11 cellular contexts compared by ENCODE assay signal in the genomic region with DNA sequence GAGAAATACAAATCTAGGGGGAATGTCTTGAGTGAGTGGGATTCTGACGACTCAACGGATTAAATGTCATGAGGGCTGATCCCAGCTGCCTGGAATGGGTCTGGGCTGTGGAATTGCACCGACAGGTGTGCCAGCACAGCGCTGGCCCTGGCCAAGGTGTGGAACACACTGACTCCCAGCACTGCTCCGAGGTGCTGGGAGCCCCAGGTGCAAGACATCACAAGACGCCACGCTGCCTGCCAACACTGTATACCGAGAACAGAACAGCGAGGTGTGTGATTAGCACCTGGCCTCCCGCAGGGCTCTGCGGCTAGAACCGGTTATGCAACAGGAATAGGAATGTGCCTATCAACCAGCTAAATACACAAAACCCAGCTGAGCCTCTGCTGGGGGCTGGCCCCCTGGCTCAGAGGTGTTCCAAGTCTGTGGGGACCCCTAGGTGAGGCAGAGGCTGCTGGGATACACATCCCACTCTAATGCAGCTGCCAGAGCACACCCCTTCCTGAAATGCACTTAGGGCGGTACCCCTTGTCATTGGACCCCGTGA. TPM values are rescaled to one million over a fixed set of nuclear protein-coding genes. Genes with fewer than 3 reads are reported as not detected.
DNase-seq lines count a peak whose midpoint lies in the region; ATAC-seq and TF ChIP-seq lines count a peak whose summit lies in the region.
"Had no signal": no experiment of that assay in that cellular context is flagged by ENCODE, and none has a peak within 500 bp of the region (broad histone marks: within the 10 kb centered on the region; RNA-seq: fewer than 3 reads in every experiment).

No MANE protein-coding gene starts in this region.

- ATAC-seq in lung (ENCODE audit: insufficient read depth, low FRiP score): peak; percentile 56
- ATAC-seq in activated CD8-positive, alpha-beta T cell treated with anti-CD3 and anti-CD28 coated beads for 36 hours: no peak
- ATAC-seq in HG03520 (IDR thresholded peaks at IDR 0.05; ENCODE audit: unreplicated experiment): no peak

- H3K36me3 ChIP-seq in Caco-2 (ENCODE audit: control insufficient read depth, insufficient read depth, low read length) (peaks cover 1% of the 10 kb centered on the region), lung (ENCODE audit: control insufficient read depth in 2 of 2, insufficient read depth in 2 of 2, low read length in 2 of 2) (peaks cover 0 to 37% of the 10 kb centered on the region in 2 donors)
- H3K36me3 ChIP-seq: cardiac muscle cell had no signal

- TSS peak; percentile 33 for BruUV-seq in Caco-2 (replicated peaks; lab: Mats Ljungman, UMichigan)
- BruUV-seq in MCF 10A (replicated peaks; lab: Mats Ljungman, UMichigan): no TSS peak

- no peaks in the 10 kb centered on the region for H3K9me3 Mint-ChIP-seq in Caco-2 (ENCODE audit: unreplicated experiment)
- H3K9me3 Mint-ChIP-seq in MCF 10A (ENCODE audit: unreplicated experiment): no peaks in the 10 kb centered on the region
- no peaks in the 10 kb centered on the region for H3K9me3 Mint-ChIP-seq in activated CD8-positive, alpha-beta T cell treated with anti-CD3 and anti-CD28 coated beads for 36 hours

- CTCF ChIA-PET in Caco-2 (lab: Charles Lee): interaction anchor here (0.6 to 1.6 kb wide), 4 partner anchors 9 to 86 kb away, joined by 3 to 9 read pairs (median 3); no protein-coding TSS in a partner anchor
- CTCF ChIA-PET in MCF 10A (lab: Yijun Ruan, JAX): interaction anchor here (0.6 to 3.4 kb wide), 11 partner anchors 8 to 269 kb away, joined by 3 to 24 read pairs (median 4); no protein-coding TSS in a partner anchor
- CTCF ChIA-PET in activated CD8-positive, alpha-beta T cell treated with anti-CD3 and anti-CD28 coated beads for 36 hours (lab: Charles Lee): interaction anchor here (0.9 kb wide), 1 partner anchor 48 kb away, joined by 3 read pairs; no protein-coding TSS in a partner anchor

- DNase-seq in Caco-2 (peak; percentile 87 to 91), NCI-H146 treated with DMSO at 0.1 percent for 48 hours (lab: John Stamatoyannopoulos, UW; ENCODE audit: unreplicated experiment) (peak; percentile 84), MCF 10A (ENCODE audit: unreplicated experiment) (peak; percentile 87), lung (ENCODE audit: low spot score) (peak; percentile 84), AG08395 (ENCODE audit: low spot score) (no peak), NCI-H2227 treated with DMSO at 0.1 percent for 48 hours (lab: John Stamatoyannopoulos, UW) (no peak)
- no peak for DNase-seq in activated CD8-positive, alpha-beta T cell treated with anti-CD3 and anti-CD28 coated beads for 36 hours
- DNase-seq: activated T-cell treated with anti-CD3 and anti-CD28 coated beads for 4 hours had no signal

- peak in 1 of 2 experiments; percentile 0 for TF ChIP-seq CTCF in Caco-2 (IDR thresholded peaks at IDR 0.05; ENCODE audit: insufficient read depth in 1 of 2, low read depth in 1 of 2, low read length in 1 of 2, severe bottlenecking in 1 of 2, unreplicated experiment in 1 of 2)
- TF ChIP-seq CTCF in MCF 10A (IDR thresholded peaks at IDR 0.05; ENCODE audit: unreplicated experiment): no peak
- no peak for TF ChIP-seq CTCF in lung (IDR thresholded peaks at IDR 0.05; ENCODE audit: control extremely low read depth, extremely low read depth)
- TF ChIP-seq CTCF in activated CD8-positive, alpha-beta T cell treated with anti-CD3 and anti-CD28 coated beads for 36 hours (IDR thresholded peaks at IDR 0.05): no peak

- no peaks in the 10 kb centered on the region for H3K9me3 ChIP-seq in Caco-2
- H3K9me3 ChIP-seq in lung (ENCODE audit: control insufficient read depth in 2 of 2, insufficient read depth in 1 of 2, low read length in 1 of 2): no peaks in the 10 kb centered on the region

- 67 to 85% methylated on average over 14 of the region's 14 CpGs for WGBS in lung, 2 donors

- H3K4me1 ChIP-seq in Caco-2: peaks cover 30% of the 10 kb centered on the region
- H3K4me1 ChIP-seq in lung (ENCODE audit: control insufficient read depth in 2 of 2, insufficient read depth in 2 of 2, low read length in 2 of 2): peaks cover 0 to 10% of the 10 kb centered on the region in 2 donors

- H3K4me1 Mint-ChIP-seq in Caco-2 (ENCODE audit: low read depth, unreplicated experiment) (peaks cover 28% of the 10 kb centered on the region), MCF 10A (ENCODE audit: insufficient read depth, unreplicated experiment) (peaks cover 15% of the 10 kb centered on the region)
- no peaks in the 10 kb centered on the region for H3K4me1 Mint-ChIP-seq in activated CD8-positive, alpha-beta T cell treated with anti-CD3 and anti-CD28 coated beads for 36 hours (ENCODE audit: low read depth)

- POLR2A ChIA-PET in Caco-2 (lab: Charles Lee) (interaction anchor here (0.6 kb wide), 1 partner anchor 846 kb away, joined by 3 read pairs; no protein-coding TSS in a partner anchor), MCF 10A (lab: Yijun Ruan, JAX) (interaction anchor here (0.6 to 2.0 kb wide), 20 partner anchors 10 to 1380 kb away, joined by 3 to 16 read pairs (median 4); partner anchors contain the start of genes APMAP and CST3)
- POLR2A ChIA-PET in activated CD8-positive, alpha-beta T cell treated with anti-CD3 and anti-CD28 coated beads for 36 hours (lab: Charles Lee): interaction anchor here (0.6 kb wide), 1 partner anchor 1147 kb away, joined by 3 read pairs; no protein-coding TSS in a partner anchor

- H3K36me3 Mint-ChIP-seq in Caco-2 (ENCODE audit: insufficient read depth, unreplicated experiment): peaks cover 34% of the 10 kb centered on the region
- peaks cover 8% of the 10 kb centered on the region for H3K36me3 Mint-ChIP-seq in MCF 10A (ENCODE audit: insufficient read depth, unreplicated experiment)
- no peaks in the 10 kb centered on the region for H3K36me3 Mint-ChIP-seq in activated CD8-positive, alpha-beta T cell treated with anti-CD3 and anti-CD28 coated beads for 36 hours (ENCODE audit: low read depth)

- peak overlapping the region; percentile 92 for H3K27ac Mint-ChIP-seq in Caco-2 (ENCODE audit: unreplicated experiment)
- H3K27ac Mint-ChIP-seq in MCF 10A (ENCODE audit: low read depth, unreplicated experiment): peak overlapping the region; percentile 27
- H3K27ac Mint-ChIP-seq in activated CD8-positive, alpha-beta T cell treated with anti-CD3 and anti-CD28 coated beads for 36 hours: no peak overlapping the region

- H3K4me3 ChIP-seq in Caco-2 (ENCODE audit: low read depth, low read length) (no peak overlapping the region), lung (no peak overlapping the region)
- H3K4me3 ChIP-seq: cardiac muscle cell had no signal

- H3K4me3 Mint-ChIP-seq in Caco-2 (ENCODE audit: unreplicated experiment) (peak overlapping the region; percentile 63), MCF 10A (ENCODE audit: unreplicated experiment) (no peak overlapping the region)
- H3K4me3 Mint-ChIP-seq in activated CD8-positive, alpha-beta T cell treated with anti-CD3 and anti-CD28 coated beads for 36 hours: no peak overlapping the region

- intact Hi-C loops in Caco-2 (cut with micrococcal nuclease; ENCODE audit: unreplicated experiment) (loop anchor here (1.0 to 2.0 kb wide), 3 partner anchors 14 to 47 kb away; no protein-coding TSS in a partner anchor), MCF 10A (cut with micrococcal nuclease) (no loop called here)
- intact Hi-C loops in activated CD8-positive, alpha-beta T cell treated with anti-CD3 and anti-CD28 coated beads for 36 hours (cut with micrococcal nuclease): no loop called here

- H3K27me3 Mint-ChIP-seq in Caco-2 (ENCODE audit: insufficient read depth, unreplicated experiment) (no peaks in the 10 kb centered on the region), MCF 10A (ENCODE audit: insufficient read depth, unreplicated experiment) (no peaks in the 10 kb centered on the region)
- H3K27me3 Mint-ChIP-seq in activated CD8-positive, alpha-beta T cell treated with anti-CD3 and anti-CD28 coated beads for 36 hours: no peaks in the 10 kb centered on the region

- no peaks in the 10 kb centered on the region for H3K27me3 ChIP-seq in Caco-2 (replicated peaks; ENCODE audit: control insufficient read depth, insufficient read depth, low read length)
- H3K27me3 ChIP-seq in lung (ENCODE audit: control insufficient read depth, insufficient read depth): no peaks in the 10 kb centered on the region
- H3K27me3 ChIP-seq: cardiac muscle cell had no signal

- peak overlapping the region in 1 of 2 donors; percentile 50 for H3K27ac ChIP-seq in lung (ENCODE audit: low read depth in 1 of 2, low read length in 1 of 2)
- H3K27ac ChIP-seq: cardiac muscle cell had no signal

RNA-seq across cellular contexts. Expression of gene APMAP, which starts 24.8 kb away (rescaled TPM):
- total RNA-seq in Caco-2 (2022): 119 and 138 TPM in 2 replicates
- total RNA-seq in MCF 10A (2022): 75.3 and 104 TPM in 2 replicates
- 10 to 100 TPM; 52.4 to 73.3 TPM for total RNA-seq in lung
- 10 to 100 TPM; 40.8 to 87.0 TPM for polyA plus RNA-seq in lung
- 10 to 100 TPM; 36.7 to 40.0 TPM for total RNA-seq in activated CD8-positive, alpha-beta T cell treated with anti-CD3 and anti-CD28 coated beads for 36 hours

RNA-seq across cellular contexts. Expression of gene ACSS1, which starts 40.6 kb away (rescaled TPM):
- total RNA-seq in Caco-2 (2022): 81.9 and 113 TPM in 2 replicates
- 0.51 and 0.83 TPM in 2 replicates for total RNA-seq in MCF 10A (2022)
- 10 to 100 TPM; 33.6 to 38.9 TPM for total RNA-seq in lung
- polyA plus RNA-seq in lung: 10 to 100 TPM; 15.8 to 20.3 TPM
- total RNA-seq in activated CD8-positive, alpha-beta T cell treated with anti-CD3 and anti-CD28 coated beads for 36 hours: 10 to 100 TPM; 17.5 to 18.2 TPM
- total RNA-seq: cardiac muscle cell had no signal
- polyA plus RNA-seq: cardiac muscle cell, neural cell had no signal

Comparison
In these comparisons a context has a peak if more than half of its experiments do, and no peak if none do; other contexts are left out.
1. DNase-seq: peak in Caco-2 (2 of 2), NCI-H146 treated with DMSO at 0.1 percent for 48 hours (single experiment), MCF 10A (single experiment) and lung (single experiment); none in activated CD8-positive, alpha-beta T cell treated with anti-CD3 and anti-CD28 coated beads for 36 hours (single experiment), AG08395 (single experiment) and NCI-H2227 treated with DMSO at 0.1 percent for 48 hours (single experiment).
2. RNA of gene ACSS1, which starts 40.6 kb away (total RNA-seq): 81.9 to 113 TPM in Caco-2, 33.6 to 38.9 TPM in lung and 17.5 to 18.2 TPM in activated CD8-positive, alpha-beta T cell treated with anti-CD3 and anti-CD28 coated beads for 36 hours; 0.51 to 0.83 TPM in MCF 10A; every median in the first group is over 10 times any median in the second.